1 cellular context compared by ENCODE assay signal in genomic region chr13:76745246-76746200, GRCh38.
TF ChIP-seq lines count a peak whose summit lies in the region.

No MANE protein-coding gene starts in this region.

TF ChIP-seq in WTC11, 78 proteins besides CTCF, POLR2A, EP300 and RAD21 (continued from another document):
- no peak for TF ChIP-seq FOXP4 (CRISPR knock-in tag; IDR thresholded peaks at IDR 0.05)
- TF ChIP-seq, protein P1, sequence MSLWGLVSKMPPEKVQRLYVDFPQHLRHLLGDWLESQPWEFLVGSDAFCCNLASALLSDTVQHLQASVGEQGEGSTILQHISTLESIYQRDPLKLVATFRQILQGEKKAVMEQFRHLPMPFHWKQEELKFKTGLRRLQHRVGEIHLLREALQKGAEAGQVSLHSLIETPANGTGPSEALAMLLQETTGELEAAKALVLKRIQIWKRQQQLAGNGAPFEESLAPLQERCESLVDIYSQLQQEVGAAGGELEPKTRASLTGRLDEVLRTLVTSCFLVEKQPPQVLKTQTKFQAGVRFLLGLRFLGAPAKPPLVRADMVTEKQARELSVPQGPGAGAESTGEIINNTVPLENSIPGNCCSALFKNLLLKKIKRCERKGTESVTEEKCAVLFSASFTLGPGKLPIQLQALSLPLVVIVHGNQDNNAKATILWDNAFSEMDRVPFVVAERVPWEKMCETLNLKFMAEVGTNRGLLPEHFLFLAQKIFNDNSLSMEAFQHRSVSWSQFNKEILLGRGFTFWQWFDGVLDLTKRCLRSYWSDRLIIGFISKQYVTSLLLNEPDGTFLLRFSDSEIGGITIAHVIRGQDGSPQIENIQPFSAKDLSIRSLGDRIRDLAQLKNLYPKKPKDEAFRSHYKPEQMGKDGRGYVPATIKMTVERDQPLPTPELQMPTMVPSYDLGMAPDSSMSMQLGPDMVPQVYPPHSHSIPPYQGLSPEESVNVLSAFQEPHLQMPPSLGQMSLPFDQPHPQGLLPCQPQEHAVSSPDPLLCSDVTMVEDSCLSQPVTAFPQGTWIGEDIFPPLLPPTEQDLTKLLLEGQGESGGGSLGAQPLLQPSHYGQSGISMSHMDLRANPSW (CRISPR knock-in tag; conservative IDR thresholded peaks at IDR 0.05; ENCODE audit: low read depth), result no peak
- no peak for TF ChIP-seq KAT7 (CRISPR knock-in tag; IDR thresholded peaks at IDR 0.05; ENCODE audit: borderline replicate concordance)
- TF ChIP-seq ETV6 (CRISPR knock-in tag; IDR thresholded peaks at IDR 0.05), result no peak
- TF ChIP-seq ZNF121 (CRISPR knock-in tag; IDR thresholded peaks at IDR 0.05), result no peak
- no peak for TF ChIP-seq NFE2L1 (CRISPR knock-in tag; IDR thresholded peaks at IDR 0.05)
- TF ChIP-seq, protein P2, sequence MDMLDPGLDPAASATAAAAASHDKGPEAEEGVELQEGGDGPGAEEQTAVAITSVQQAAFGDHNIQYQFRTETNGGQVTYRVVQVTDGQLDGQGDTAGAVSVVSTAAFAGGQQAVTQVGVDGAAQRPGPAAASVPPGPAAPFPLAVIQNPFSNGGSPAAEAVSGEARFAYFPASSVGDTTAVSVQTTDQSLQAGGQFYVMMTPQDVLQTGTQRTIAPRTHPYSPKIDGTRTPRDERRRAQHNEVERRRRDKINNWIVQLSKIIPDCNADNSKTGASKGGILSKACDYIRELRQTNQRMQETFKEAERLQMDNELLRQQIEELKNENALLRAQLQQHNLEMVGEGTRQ (CRISPR knock-in tag; IDR thresholded peaks at IDR 0.05), result no peak
- no peak for TF ChIP-seq ZNF281 (CRISPR knock-in tag; IDR thresholded peaks at IDR 0.05)
